ENCODE assay signal across 11 cellular contexts in genomic region chr18:79567481-79568147, GRCh38.
A peak's percentile ranks its signal among the peaks of the same experiment; 100 is the strongest.
DNase-seq lines count a peak whose midpoint lies in the region; ATAC-seq and TF ChIP-seq lines count a peak whose summit lies in the region.
"Had no signal": no experiment of that assay in that cellular context is flagged by ENCODE, and none has a peak within 500 bp of the region (broad histone marks: within the 10 kb centered on the region; RNA-seq: fewer than 3 reads in every experiment).

No MANE protein-coding gene starts in this region.

- TF ChIP-seq CTCF in endodermal cell (conservative IDR thresholded peaks at IDR 0.05), result no peak

- H3K9ac ChIP-seq in endodermal cell (ENCODE audit: extremely low read depth, low read length, poor library complexity, severe bottlenecking), result peak overlapping the region; percentile 13
- H3K9ac ChIP-seq: parathyroid adenoma had no signal

- WGBS in endodermal cell (ENCODE audit: insufficient coverage in 1 of 2, insufficient read length in 1 of 2), 2 experiments, result 63 to 75% methylated on average over 23 to 28 of the region's 28 CpGs

- DNase-seq in A172 (ENCODE audit: low spot score), result peak; percentile 65
- DNase-seq in NCI-H1092 treated with DMSO at 0.1 percent for 48 hours (lab: John Stamatoyannopoulos, UW), result peak; percentile 63
- peak; percentile 84 for DNase-seq in endodermal cell
- peak; percentile 38 to 90 for DNase-seq in lung microvascular endothelial cell (ENCODE audit: low read depth in 2 of 2)
- DNase-seq in activated T-cell treated with anti-CD3 and anti-CD28 coated beads, Interleukin-2, amount 50 U/mL, for 72 hours, result no peak
- DNase-seq in T-helper 2 cell treated with Interferon-gamma antibody and Interleukin-4, amounts not matched to agents 5 μg/mL and 100 μg/mL, for 36 hours (ENCODE audit: low spot score), result no peak
- DNase-seq: activated T-cell treated with anti-CD3 and anti-CD28 coated beads, Interleukin-2, amount 50 U/mL, for 4 hours; CD4-positive, CD25-positive, alpha-beta regulatory T cell had no signal

- peaks cover 6% of the 10 kb centered on the region for H3K4me1 ChIP-seq in endodermal cell (ENCODE audit: control insufficient read depth, insufficient read depth, low read length)
- H3K4me1 ChIP-seq: parathyroid adenoma had no signal

- H3K36me3 Mint-ChIP-seq in endodermal cell (ENCODE audit: low read depth), result no peaks in the 10 kb centered on the region
- peaks cover 3 to 5% of the 10 kb centered on the region in 2 donors for H3K36me3 Mint-ChIP-seq in activated T-cell treated with anti-CD3 and anti-CD28 coated beads, Interleukin-2, amount 50 U/mL, for 72 hours (ENCODE audit: insufficient read depth in 2 of 2)
- peaks cover 3% of the 10 kb centered on the region for H3K36me3 Mint-ChIP-seq in T-helper 2 cell treated with Interferon-gamma antibody and Interleukin-4, amounts not matched to agents 5 μg/mL and 100 μg/mL, for 36 hours (ENCODE audit: low read depth)
- H3K36me3 Mint-ChIP-seq: CD4-positive, CD25-positive, alpha-beta regulatory T cell had no signal

- no peak for ATAC-seq in HG03457 (IDR thresholded peaks at IDR 0.05; ENCODE audit: unreplicated experiment)
- ATAC-seq in GM18502 (IDR thresholded peaks at IDR 0.05; ENCODE audit: poor library complexity, unreplicated experiment), result no peak
- ATAC-seq in activated T-cell treated with anti-CD3 and anti-CD28 coated beads, Interleukin-2, amount 50 U/mL, for 72 hours (replicated peaks in 1 of 2), result no peak
- ATAC-seq: activated T-cell treated with anti-CD3 and anti-CD28 coated beads, Interleukin-2, amount 50 U/mL, for 4 hours had no signal

- peak overlapping the region; percentile 87 for H3K27ac ChIP-seq in endodermal cell (ENCODE audit: low read depth, low read length)
- H3K27ac ChIP-seq: parathyroid adenoma had no signal

- peak overlapping the region; percentile 90 for H3K27ac Mint-ChIP-seq in endodermal cell
- no peak overlapping the region for H3K27ac Mint-ChIP-seq in activated T-cell treated with anti-CD3 and anti-CD28 coated beads, Interleukin-2, amount 50 U/mL, for 72 hours
- H3K27ac Mint-ChIP-seq in T-helper 2 cell treated with Interferon-gamma antibody and Interleukin-4, amounts not matched to agents 5 μg/mL and 100 μg/mL, for 36 hours, result no peak overlapping the region

- no peaks in the 10 kb centered on the region for H3K27me3 Mint-ChIP-seq in endodermal cell (ENCODE audit: insufficient read depth)
- peaks cover 7% of the 10 kb centered on the region for H3K27me3 Mint-ChIP-seq in activated T-cell treated with anti-CD3 and anti-CD28 coated beads, Interleukin-2, amount 50 U/mL, for 72 hours (ENCODE audit: low read depth)
- H3K27me3 Mint-ChIP-seq in T-helper 2 cell treated with Interferon-gamma antibody and Interleukin-4, amounts not matched to agents 5 μg/mL and 100 μg/mL, for 36 hours (ENCODE audit: low read depth), result no peaks in the 10 kb centered on the region
- H3K27me3 Mint-ChIP-seq: CD4-positive, CD25-positive, alpha-beta regulatory T cell had no signal

- H3K9me3 Mint-ChIP-seq in endodermal cell, result peaks cover 13% of the 10 kb centered on the region
- peaks cover 0 to 8% of the 10 kb centered on the region in 2 donors for H3K9me3 Mint-ChIP-seq in activated T-cell treated with anti-CD3 and anti-CD28 coated beads, Interleukin-2, amount 50 U/mL, for 72 hours
- peaks cover 11% of the 10 kb centered on the region for H3K9me3 Mint-ChIP-seq in T-helper 2 cell treated with Interferon-gamma antibody and Interleukin-4, amounts not matched to agents 5 μg/mL and 100 μg/mL, for 36 hours

- peaks cover 24% of the 10 kb centered on the region for H3K4me1 Mint-ChIP-seq in endodermal cell
- H3K4me1 Mint-ChIP-seq in activated T-cell treated with anti-CD3 and anti-CD28 coated beads, Interleukin-2, amount 50 U/mL, for 72 hours (ENCODE audit: low read depth), result peaks cover 11% of the 10 kb centered on the region
- H3K4me1 Mint-ChIP-seq in T-helper 2 cell treated with Interferon-gamma antibody and Interleukin-4, amounts not matched to agents 5 μg/mL and 100 μg/mL, for 36 hours (ENCODE audit: low read depth), result no peaks in the 10 kb centered on the region
- H3K4me1 Mint-ChIP-seq: CD4-positive, CD25-positive, alpha-beta regulatory T cell had no signal

- H3K27me3 ChIP-seq in endodermal cell (ENCODE audit: control insufficient read depth, insufficient read depth, low read length, poor library complexity, severe bottlenecking), result no peaks in the 10 kb centered on the region

- H3K9me3 ChIP-seq in endodermal cell (ENCODE audit: control insufficient read depth, low read length), result peaks cover 3% of the 10 kb centered on the region

- no peak overlapping the region for H3K4me3 Mint-ChIP-seq in endodermal cell
- H3K4me3 Mint-ChIP-seq in activated T-cell treated with anti-CD3 and anti-CD28 coated beads, Interleukin-2, amount 50 U/mL, for 72 hours, result no peak overlapping the region
- no peak overlapping the region for H3K4me3 Mint-ChIP-seq in T-helper 2 cell treated with Interferon-gamma antibody and Interleukin-4, amounts not matched to agents 5 μg/mL and 100 μg/mL, for 36 hours
- H3K4me3 Mint-ChIP-seq: activated T-cell treated with anti-CD3 and anti-CD28 coated beads, Interleukin-2, amount 50 U/mL, for 4 hours; CD4-positive, CD25-positive, alpha-beta regulatory T cell had no signal

- no peaks in the 10 kb centered on the region for H3K36me3 ChIP-seq in endodermal cell (ENCODE audit: control insufficient read depth, insufficient read depth, low read length)

- H3K4me3 ChIP-seq in endodermal cell (ENCODE audit: low read length), result no peak overlapping the region

Comparison
In these comparisons a context has a peak if more than half of its experiments do, and no peak if none do; other contexts are left out.
1. DNase-seq: peak in A172 (single experiment), NCI-H1092 treated with DMSO at 0.1 percent for 48 hours (single experiment), endodermal cell (single experiment) and lung microvascular endothelial cell (2 of 2); none in activated T-cell treated with anti-CD3 and anti-CD28 coated beads, Interleukin-2, amount 50 U/mL, for 72 hours (0 of 2) and T-helper 2 cell treated with Interferon-gamma antibody and Interleukin-4, amounts not matched to agents 5 μg/mL and 100 μg/mL, for 36 hours (single experiment).